ENCODE assay signal across 13 cellular contexts in the genomic region with DNA sequence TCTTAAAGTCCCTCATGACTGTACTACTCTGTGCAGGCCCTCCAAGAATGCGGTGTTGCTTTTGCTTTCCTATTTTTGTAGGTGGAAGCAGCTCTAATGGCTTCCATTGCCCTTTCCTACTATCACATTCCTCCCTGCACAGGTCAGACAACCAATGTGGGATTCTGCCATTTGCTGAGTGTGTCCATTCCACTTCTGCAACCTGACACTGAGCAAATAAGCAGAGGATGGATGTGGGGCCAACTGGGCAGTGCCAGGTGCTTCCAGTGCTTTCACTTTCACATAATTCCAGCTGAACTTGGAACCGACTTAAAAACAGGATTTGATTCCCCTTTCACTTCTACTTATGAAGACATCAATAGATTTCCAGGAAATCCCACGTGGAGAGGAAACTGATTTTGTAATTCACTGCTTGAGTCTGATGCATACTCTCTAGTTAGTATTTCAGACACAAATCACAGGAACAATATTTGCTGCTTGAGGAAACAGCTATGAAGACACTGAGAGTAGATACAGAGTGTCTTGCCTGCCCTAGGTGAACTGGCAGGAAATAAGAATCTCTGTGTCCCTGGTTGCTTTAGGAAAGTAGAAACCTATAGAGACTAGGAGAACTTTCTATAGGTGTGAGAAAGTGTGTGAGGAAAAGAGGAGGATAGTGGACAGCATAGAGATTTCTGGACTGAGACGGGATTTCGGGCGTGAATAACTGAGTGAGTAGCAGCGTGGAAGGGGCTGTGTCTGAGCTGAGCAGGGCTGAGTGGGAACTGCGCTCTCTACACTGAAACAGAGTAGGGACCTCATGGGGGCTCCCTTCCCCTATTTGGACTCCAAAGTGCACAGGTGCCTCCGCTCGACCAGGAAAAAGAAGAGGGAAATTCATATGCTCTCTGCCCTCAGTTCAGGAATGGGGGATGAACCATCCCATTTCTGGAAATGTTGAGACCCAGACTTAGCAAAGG. TPM values are rescaled to one million over a fixed set of nuclear protein-coding genes. Genes with fewer than 3 reads are reported as not detected.
DNase-seq lines count a peak whose midpoint lies in the region; ATAC-seq and TF ChIP-seq lines count a peak whose summit lies in the region.
"Had no signal": no experiment of that assay in that cellular context is flagged by ENCODE, and none has a peak within 500 bp of the region (broad histone marks: within the 10 kb centered on the region; RNA-seq: fewer than 3 reads in every experiment).

No MANE protein-coding gene starts in this region.

- TF ChIP-seq CTCF in right atrium auricular region (IDR thresholded peaks at IDR 0.05) (no peak), type B pancreatic cell (conservative IDR thresholded peaks at IDR 0.05) (no peak), endothelial cell (IDR thresholded peaks at IDR 0.05; ENCODE audit: unreplicated experiment) (no peak)

- peak; percentile 41 for ATAC-seq in Right ventricle myocardium inferior
- ATAC-seq in HG03457 (IDR thresholded peaks at IDR 0.05; ENCODE audit: unreplicated experiment), result no peak
- ATAC-seq: naive thymus-derived CD8-positive, alpha-beta T cell had no signal

- H3K36me3 Mint-ChIP-seq in type B pancreatic cell, result no peaks in the 10 kb centered on the region
- H3K36me3 Mint-ChIP-seq in endothelial cell (ENCODE audit: low read depth, unreplicated experiment), result no peaks in the 10 kb centered on the region
- H3K36me3 Mint-ChIP-seq: IgD-negative memory B cell; naive thymus-derived CD8-positive, alpha-beta T cell had no signal

- H3K9me3 Mint-ChIP-seq in type B pancreatic cell (no peaks in the 10 kb centered on the region), endothelial cell (ENCODE audit: unreplicated experiment) (no peaks in the 10 kb centered on the region)
- H3K9me3 Mint-ChIP-seq: activated B cell treated with CpG ODN at 0.5 μM for 24 hours; IgD-negative memory B cell; naive thymus-derived CD8-positive, alpha-beta T cell had no signal

- DNase-seq in Right ventricle myocardium inferior (ENCODE audit: missing footprints), result no peak
- no peak for DNase-seq in right atrium auricular region (ENCODE audit: low spot score)
- peak; percentile 83 for DNase-seq in NCI-H774 (lab: John Stamatoyannopoulos, UW)
- DNase-seq in epithelial cell of prostate (ENCODE audit: low read depth, low spot score), result peak; percentile 18
- no peak for DNase-seq in type B pancreatic cell (ENCODE audit: extremely low spot score, unreplicated experiment)
- no peak for DNase-seq in endothelial cell (ENCODE audit: low spot score)
- no peak for DNase-seq in D341Med (ENCODE audit: low spot score)
- DNase-seq: activated B cell treated with CpG ODN at 0.5 μM for 24 hours; DMS 273 treated with DMSO at 0.1 percent for 48 hours; effector CD8-positive, alpha-beta T cell; naive thymus-derived CD8-positive, alpha-beta T cell had no signal

- no peaks in the 10 kb centered on the region for H3K4me1 Mint-ChIP-seq in type B pancreatic cell (ENCODE audit: unreplicated experiment)
- H3K4me1 Mint-ChIP-seq in endothelial cell (ENCODE audit: unreplicated experiment), result peaks cover 6% of the 10 kb centered on the region
- H3K4me1 Mint-ChIP-seq: activated B cell treated with CpG ODN at 0.5 μM for 24 hours had no signal

- H3K4me3 Mint-ChIP-seq in type B pancreatic cell (no peak overlapping the region), endothelial cell (ENCODE audit: unreplicated experiment) (no peak overlapping the region)
- H3K4me3 Mint-ChIP-seq: activated B cell treated with CpG ODN at 0.5 μM for 24 hours had no signal

- peak overlapping the region; percentile 6 for H3K27ac Mint-ChIP-seq in type B pancreatic cell
- no peak overlapping the region for H3K27ac Mint-ChIP-seq in endothelial cell (ENCODE audit: unreplicated experiment)
- H3K27ac Mint-ChIP-seq: activated B cell treated with CpG ODN at 0.5 μM for 24 hours, IgD-negative memory B cell had no signal

- no peak overlapping the region for H3K4me3 ChIP-seq in right atrium auricular region

- intact Hi-C loops in Right ventricle myocardium inferior (cut with DNase I), result no loop called here

- no peaks in the 10 kb centered on the region for H3K36me3 ChIP-seq in right atrium auricular region

- no peaks in the 10 kb centered on the region for H3K27me3 ChIP-seq in right atrium auricular region

- no peak overlapping the region for H3K27ac ChIP-seq in right atrium auricular region
- H3K27ac ChIP-seq in epithelial cell of prostate, result no peak overlapping the region

- no peaks in the 10 kb centered on the region for H3K9me3 ChIP-seq in right atrium auricular region

- H3K27me3 Mint-ChIP-seq in type B pancreatic cell (peaks cover 40% of the 10 kb centered on the region), endothelial cell (ENCODE audit: unreplicated experiment) (peaks cover 7% of the 10 kb centered on the region)

- peaks cover 0 to 8% of the 10 kb centered on the region in 2 donors for H3K4me1 ChIP-seq in right atrium auricular region

RNA-seq across cellular contexts. Expression of a gene that starts 22.5 kb away (rescaled TPM):
- total RNA-seq in Right ventricle myocardium inferior (not detected), right atrium auricular region (not detected), type B pancreatic cell (ENCODE audit: low replicate concordance) (not detected in 2 replicates), endothelial cell (ENCODE audit: unreplicated experiment) (not detected)
- total RNA-seq: activated B cell treated with CpG ODN at 0.5 μM for 24 hours; naive thymus-derived CD8-positive, alpha-beta T cell had no signal

RNA-seq across cellular contexts. Expression of a gene that starts 26.1 kb away (rescaled TPM):
- total RNA-seq in Right ventricle myocardium inferior (not detected), right atrium auricular region (not detected), type B pancreatic cell (ENCODE audit: low replicate concordance) (0.48 TPM in 1 of 2 replicates, not detected in the other), endothelial cell (ENCODE audit: unreplicated experiment) (not detected)
- total RNA-seq: activated B cell treated with CpG ODN at 0.5 μM for 24 hours; naive thymus-derived CD8-positive, alpha-beta T cell had no signal

RNA-seq across cellular contexts. Expression of a gene that starts 59.6 kb away (rescaled TPM):
- total RNA-seq in Right ventricle myocardium inferior, result not detected
- not detected for total RNA-seq in right atrium auricular region
- total RNA-seq in type B pancreatic cell (ENCODE audit: low replicate concordance), result not detected in 2 replicates
- not detected for total RNA-seq in endothelial cell (ENCODE audit: unreplicated experiment)
- total RNA-seq: activated B cell treated with CpG ODN at 0.5 μM for 24 hours; naive thymus-derived CD8-positive, alpha-beta T cell had no signal

Comparison
In these comparisons a context has a peak if more than half of its experiments do, and no peak if none do; other contexts are left out.
1. DNase-seq: peak in NCI-H774 (single experiment) and epithelial cell of prostate (single experiment); none in Right ventricle myocardium inferior (single experiment), right atrium auricular region (single experiment), type B pancreatic cell (single experiment), endothelial cell (single experiment) and D341Med (single experiment).